8 cellular contexts compared by ENCODE assay signal in genomic region chr3:47513125-47513929, GRCh38.
A peak's percentile ranks its signal among the peaks of the same experiment; 100 is the strongest.
DNase-seq lines count a peak whose midpoint lies in the region; ATAC-seq lines count a peak whose summit lies in the region.

TSS of gene ELP6 (minus strand) at chr3:47513712. CDS start at chr3:47513590, 122 bp downstream.

- no peaks in the 10 kb centered on the region for H3K9me3 Mint-ChIP-seq in central memory CD8-positive, alpha-beta T cell

- peak; percentile 97 to 98 for DNase-seq in AML-193 (lab: John Stamatoyannopoulos, UW)
- DNase-seq in NCI-H446 (lab: John Stamatoyannopoulos, UW): peak; percentile 92 to 94
- DNase-seq in activated CD4-positive, CD25-positive, alpha-beta regulatory T cell treated with anti-CD3 and anti-CD28 coated beads, Interleukin-2, amount 50 U/mL, for 16 hours (ENCODE audit: low read depth, low spot score): peak; percentile 95
- DNase-seq in central memory CD8-positive, alpha-beta T cell (ENCODE audit: low spot score in 2 of 2): peak; percentile 96 to 97
- peak; percentile 96 for DNase-seq in iris pigment epithelial cell (ENCODE audit: low read depth)
- peak; percentile 95 for DNase-seq in stimulated activated CD4-positive, alpha-beta T cell treated with anti-CD3 and anti-CD28 coated beads, Interleukin-12 subunit alpha, Interleukin-12 subunit beta, amount 100 ng/mL, for 4 hours

- ATAC-seq in GM19035 (IDR thresholded peaks at IDR 0.05; ENCODE audit: unreplicated experiment): peak; percentile 94
- ATAC-seq in HG03354 (IDR thresholded peaks at IDR 0.05; ENCODE audit: poor library complexity, severe bottlenecking, unreplicated experiment): peak; percentile 95
- peak; percentile 95 for ATAC-seq in central memory CD8-positive, alpha-beta T cell (replicated peaks; ENCODE audit: extremely low read depth, poor library complexity, severe bottlenecking)

- peaks cover 5% of the 10 kb centered on the region for H3K4me1 Mint-ChIP-seq in central memory CD8-positive, alpha-beta T cell

- H3K27ac Mint-ChIP-seq in central memory CD8-positive, alpha-beta T cell (ENCODE audit: low read depth): peak within 1 kb of the TSS; percentile 91

- H3K27me3 Mint-ChIP-seq in central memory CD8-positive, alpha-beta T cell: no peaks in the 10 kb centered on the region

- H3K36me3 Mint-ChIP-seq in central memory CD8-positive, alpha-beta T cell (ENCODE audit: insufficient read depth): peaks cover 32% of the 10 kb centered on the region

- H3K4me3 Mint-ChIP-seq in central memory CD8-positive, alpha-beta T cell: peak within 1 kb of the TSS; percentile 93

Comparison
In these comparisons a context has a peak if more than half of its experiments do, and no peak if none do; other contexts are left out.
1. Peak in every context shown above with its lines: DNase-seq and ATAC-seq.